8 cellular contexts compared by ENCODE assay signal in genomic region chrX:13734278-13735172, GRCh38. TPM values are rescaled to one million over a fixed set of nuclear protein-coding genes. Genes with fewer than 3 reads are reported as not detected.
DNase-seq lines count a peak whose midpoint lies in the region; ATAC-seq, FAIRE-seq and TF ChIP-seq lines count a peak whose summit lies in the region.

A gene with protein sequence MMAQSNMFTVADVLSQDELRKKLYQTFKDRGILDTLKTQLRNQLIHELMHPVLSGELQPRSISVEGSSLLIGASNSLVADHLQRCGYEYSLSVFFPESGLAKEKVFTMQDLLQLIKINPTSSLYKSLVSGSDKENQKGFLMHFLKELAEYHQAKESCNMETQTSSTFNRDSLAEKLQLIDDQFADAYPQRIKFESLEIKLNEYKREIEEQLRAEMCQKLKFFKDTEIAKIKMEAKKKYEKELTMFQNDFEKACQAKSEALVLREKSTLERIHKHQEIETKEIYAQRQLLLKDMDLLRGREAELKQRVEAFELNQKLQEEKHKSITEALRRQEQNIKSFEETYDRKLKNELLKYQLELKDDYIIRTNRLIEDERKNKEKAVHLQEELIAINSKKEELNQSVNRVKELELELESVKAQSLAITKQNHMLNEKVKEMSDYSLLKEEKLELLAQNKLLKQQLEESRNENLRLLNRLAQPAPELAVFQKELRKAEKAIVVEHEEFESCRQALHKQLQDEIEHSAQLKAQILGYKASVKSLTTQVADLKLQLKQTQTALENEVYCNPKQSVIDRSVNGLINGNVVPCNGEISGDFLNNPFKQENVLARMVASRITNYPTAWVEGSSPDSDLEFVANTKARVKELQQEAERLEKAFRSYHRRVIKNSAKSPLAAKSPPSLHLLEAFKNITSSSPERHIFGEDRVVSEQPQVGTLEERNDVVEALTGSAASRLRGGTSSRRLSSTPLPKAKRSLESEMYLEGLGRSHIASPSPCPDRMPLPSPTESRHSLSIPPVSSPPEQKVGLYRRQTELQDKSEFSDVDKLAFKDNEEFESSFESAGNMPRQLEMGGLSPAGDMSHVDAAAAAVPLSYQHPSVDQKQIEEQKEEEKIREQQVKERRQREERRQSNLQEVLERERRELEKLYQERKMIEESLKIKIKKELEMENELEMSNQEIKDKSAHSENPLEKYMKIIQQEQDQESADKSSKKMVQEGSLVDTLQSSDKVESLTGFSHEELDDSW (plus strand): TSS chrX:13734748. CDS start chrX:13735072, 324 bp downstream.
Gene TRAPPC2 (minus strand): TSS chrX:13734620. CDS start chrX:13719963, 14,657 bp downstream.

- H2AK5ac ChIP-seq in H1 (ENCODE audit: low read depth, low read length) (no peak within 1 kb of the TSS), mesenchymal stem cell (ENCODE audit: low read length, severe bottlenecking) (no peak within 1 kb of the TSS)

- peak within 1 kb of the TSS; percentile 88 for H2BK5ac ChIP-seq in H1 (ENCODE audit: low read depth, low read length)
- peak within 1 kb of the TSS; percentile 90 for H2BK5ac ChIP-seq in mesenchymal stem cell (ENCODE audit: low read depth, low read length, poor library complexity, severe bottlenecking)

- H3K4me3 Mint-ChIP-seq in Caco-2 (ENCODE audit: unreplicated experiment) = peak within 1 kb of the TSS; percentile 95
- H3K4me3 Mint-ChIP-seq in activated CD8-positive, alpha-beta memory T cell treated with anti-CD3 and anti-CD28 coated beads, Interleukin-2, amount 10 ng/mL, durations not matched to agents 7 days and 5 days = peak within 1 kb of the TSS; percentile 99

- no peaks in the 10 kb centered on the region for H3K23me2 ChIP-seq in H1 (ENCODE audit: low read depth, low read length)

- H3K9me3 ChIP-seq in Caco-2 (no peaks in the 10 kb centered on the region), NT2/D1 (ENCODE audit: insufficient read depth, low read length) (no peaks in the 10 kb centered on the region), H1 (ENCODE audit: insufficient read depth in 2 of 2, low read depth in 1 of 2, low read length in 1 of 2) (no peaks in the 10 kb centered on the region), mesenchymal stem cell (ENCODE audit: control insufficient read depth, low read length) (no peaks in the 10 kb centered on the region)

- H2BK15ac ChIP-seq in H1 (ENCODE audit: low read length) (0 out of 2 replicates have a peak within 1 kb of the TSS, but pooled peaks have one; percentile 46), mesenchymal stem cell (ENCODE audit: low read depth, poor library complexity, severe bottlenecking) (no peak within 1 kb of the TSS)

- H4K8ac ChIP-seq in H1 (ENCODE audit: extremely low read depth, insufficient read depth, low read length) = peak within 1 kb of the TSS; percentile 97
- no peak within 1 kb of the TSS for H4K8ac ChIP-seq in mesenchymal stem cell (ENCODE audit: low read length)

- H3K79me2 ChIP-seq in H1 (ENCODE audit: control insufficient read depth in 1 of 2, insufficient read depth in 2 of 2, low read length in 2 of 2) = peaks cover 0 to 42% of the 10 kb centered on the region in 2 experiments; a peak in 3 of 4 replicates

- H3K27me3 ChIP-seq in Caco-2 (replicated peaks; ENCODE audit: control insufficient read depth, insufficient read depth, low read length) (no peaks in the 10 kb centered on the region), NT2/D1 (ENCODE audit: insufficient read depth, insufficient read length) (no peaks in the 10 kb centered on the region), H1 (replicated peaks in 1 of 4; ENCODE audit: control insufficient read depth in 3 of 4, extremely low read depth in 1 of 4, insufficient read depth in 3 of 4, low read length in 3 of 4) (no peaks in the 10 kb centered on the region), mesenchymal stem cell (ENCODE audit: control insufficient read depth in 1 of 2, insufficient read depth in 1 of 2, low read length in 2 of 2) (peaks cover 0 to 16% of the 10 kb centered on the region in 2 experiments)

- no peak within 1 kb of the TSS for H3K14ac ChIP-seq in H1 (ENCODE audit: insufficient read length)
- peak within 1 kb of the TSS in 1 of 2 experiments; percentile 79 for H3K14ac ChIP-seq in mesenchymal stem cell (ENCODE audit: low read length in 2 of 2)

- H3K18ac ChIP-seq in H1 (ENCODE audit: extremely low read depth, low read length) = peak within 1 kb of the TSS; percentile 87
- H3K18ac ChIP-seq in mesenchymal stem cell (ENCODE audit: low read depth in 1 of 2, low read length in 2 of 2) = peak within 1 kb of the TSS; percentile 52 to 87

- H2AFZ ChIP-seq in H1 (ENCODE audit: low read length) (0 out of 2 replicates have a peak within 1 kb of the TSS, but pooled peaks have one; percentile 18), mesenchymal stem cell (ENCODE audit: low read depth, low read length) (peak within 1 kb of the TSS; percentile 91)

- peak within 1 kb of the TSS; percentile 65 to 76 for H3K4me2 ChIP-seq in H1 (ENCODE audit: insufficient read depth in 1 of 2, low read depth in 2 of 2, low read length in 2 of 2)
- peak within 1 kb of the TSS; percentile 63 for H3K4me2 ChIP-seq in mesenchymal stem cell (ENCODE audit: low read length, poor library complexity, severe bottlenecking)

- peak within 1 kb of the TSS; percentile 62 for H3K4me3 ChIP-seq in Caco-2 (ENCODE audit: low read depth, low read length)
- peak within 1 kb of the TSS; percentile 80 for H3K4me3 ChIP-seq in NT2/D1 (ENCODE audit: insufficient read length, low read depth)
- H3K4me3 ChIP-seq in H1 (ENCODE audit: extremely low read depth in 1 of 4, insufficient read depth in 2 of 4, low read depth in 3 of 4, low read length in 4 of 4) = peak within 1 kb of the TSS; percentile 80 to 92 (median 86)
- H3K4me3 ChIP-seq in mesenchymal stem cell (ENCODE audit: insufficient read depth in 1 of 2, low read depth in 1 of 2, low read length in 2 of 2) = peak within 1 kb of the TSS; percentile 70 to 97

- intact Hi-C loops in Caco-2 (cut with micrococcal nuclease; ENCODE audit: unreplicated experiment) = loop anchor here (5.0 kb wide), 1 partner anchor 67 kb away; no protein-coding TSS in a partner anchor

- H3K27ac Mint-ChIP-seq in Caco-2 (ENCODE audit: unreplicated experiment) = peak within 1 kb of the TSS; percentile 98
- H3K27ac Mint-ChIP-seq in activated CD8-positive, alpha-beta memory T cell treated with anti-CD3 and anti-CD28 coated beads, Interleukin-2, amount 10 ng/mL, durations not matched to agents 7 days and 5 days = peak within 1 kb of the TSS; percentile 96

- H3K4ac ChIP-seq in H1 (replicated peaks; ENCODE audit: insufficient read length, low read depth, low read length) (peak within 1 kb of the TSS; percentile 85), mesenchymal stem cell (ENCODE audit: low read depth in 1 of 2, low read length in 2 of 2) (peak within 1 kb of the TSS in 1 of 2 experiments; percentile 67)

- CTCF ChIA-PET in Caco-2 (lab: Charles Lee) (interaction anchor here (0.8 to 1.4 kb wide), 3 partner anchors 8 to 89 kb away, joined by 3 to 4 read pairs (median 3); no protein-coding TSS in a partner anchor), H1 (lab: Charles Lee; ENCODE audit: partially characterized antibody) (interaction anchor here (0.5 to 1.7 kb wide), 6 partner anchors 9 to 297 kb away, joined by 3 to 4 read pairs (median 4); no protein-coding TSS in a partner anchor)
- CTCF ChIA-PET in activated CD8-positive, alpha-beta memory T cell treated with anti-CD3 and anti-CD28 coated beads, Interleukin-2, amount 10 ng/mL, durations not matched to agents 7 days and 5 days (lab: Charles Lee) = interaction anchor here (0.8 to 1.6 kb wide), 6 partner anchors 10 to 43 kb away, joined by 3 to 7 read pairs (median 5); no protein-coding TSS in a partner anchor

- no peak for TF ChIP-seq EP300 in H1 (IDR thresholded peaks at IDR 0.05; ENCODE audit: borderline replicate concordance in 1 of 2, low read depth in 2 of 2, low read length in 2 of 2)

- no peak within 1 kb of the TSS for H2BK20ac ChIP-seq in H1 (ENCODE audit: low read length)

- peaks cover 20% of the 10 kb centered on the region for H3K4me1 Mint-ChIP-seq in Caco-2 (ENCODE audit: low read depth, unreplicated experiment)
- H3K4me1 Mint-ChIP-seq in activated CD8-positive, alpha-beta memory T cell treated with anti-CD3 and anti-CD28 coated beads, Interleukin-2, amount 10 ng/mL, durations not matched to agents 7 days and 5 days = peaks cover 46% of the 10 kb centered on the region

- peak within 1 kb of the TSS; percentile 43 for H2BK120ac ChIP-seq in H1 (replicated peaks; ENCODE audit: low read depth, low read length)
- H2BK120ac ChIP-seq in mesenchymal stem cell (ENCODE audit: low read depth, low read length) = peak within 1 kb of the TSS; percentile 54

- 0 out of 2 replicates have a peak, but pooled peaks cover 3% of the 10 kb centered on the region for H3K79me1 ChIP-seq in H1 (ENCODE audit: low read depth, low read length)
- peaks cover 1% of the 10 kb centered on the region for H3K79me1 ChIP-seq in mesenchymal stem cell (replicated peaks; ENCODE audit: low read length, poor library complexity, severe bottlenecking)

- BruUV-seq in Caco-2 (replicated peaks; lab: Mats Ljungman, UMichigan) = no TSS peak

- peak in 1 of 2 experiments; percentile 96; a peak in 2 of 3 replicates for TF ChIP-seq POLR2A in H1 (IDR thresholded peaks at IDR 0.05; ENCODE audit: control extremely low read depth in 1 of 2, low read depth in 2 of 2, low read length in 2 of 2)

- H4K91ac ChIP-seq in H1 (replicated peaks; ENCODE audit: insufficient read length, low read length) = no peak within 1 kb of the TSS
- no peak within 1 kb of the TSS for H4K91ac ChIP-seq in mesenchymal stem cell (ENCODE audit: low read length)

- H3K36me3 ChIP-seq in Caco-2 (ENCODE audit: control insufficient read depth, insufficient read depth, low read length) (no peaks in the 10 kb centered on the region), NT2/D1 (ENCODE audit: insufficient read depth, insufficient read length, low read length) (peaks cover 48% of the 10 kb centered on the region), H1 (ENCODE audit: control insufficient read depth in 2 of 4, insufficient read depth in 4 of 4, low read length in 3 of 4) (peaks cover 0 to 29% (median 2%) of the 10 kb centered on the region in 4 experiments; a peak in 4 of 8 replicates), mesenchymal stem cell (ENCODE audit: control insufficient read depth in 1 of 2, insufficient read depth in 2 of 2, low read depth in 1 of 2, low read length in 2 of 2) (peaks cover 0 to 20% of the 10 kb centered on the region in 2 experiments)

- H3K27ac ChIP-seq in H1 (ENCODE audit: low read depth, low read length) (peak within 1 kb of the TSS; percentile 94), mesenchymal stem cell (ENCODE audit: low read length, poor library complexity, severe bottlenecking) (peak within 1 kb of the TSS; percentile 89)

- H2BK12ac ChIP-seq in H1 (ENCODE audit: low read depth, low read length) (no peak within 1 kb of the TSS), mesenchymal stem cell (ENCODE audit: low read length in 2 of 2) (peak within 1 kb of the TSS in 1 of 2 experiments; percentile 63)

- H3K27me3 Mint-ChIP-seq in Caco-2 (ENCODE audit: insufficient read depth, unreplicated experiment) = no peaks in the 10 kb centered on the region
- no peaks in the 10 kb centered on the region for H3K27me3 Mint-ChIP-seq in activated CD8-positive, alpha-beta memory T cell treated with anti-CD3 and anti-CD28 coated beads, Interleukin-2, amount 10 ng/mL, durations not matched to agents 7 days and 5 days

- no peaks in the 10 kb centered on the region for H3K4me1 ChIP-seq in Caco-2
- no peaks in the 10 kb centered on the region for H3K4me1 ChIP-seq in NT2/D1 (ENCODE audit: insufficient read depth, insufficient read length)
- H3K4me1 ChIP-seq in H1 (replicated peaks in 1 of 4; ENCODE audit: control insufficient read depth in 3 of 4, insufficient read depth in 4 of 4, low read length in 3 of 4) = no peaks in the 10 kb centered on the region
- no peaks in the 10 kb centered on the region for H3K4me1 ChIP-seq in mesenchymal stem cell (ENCODE audit: control insufficient read depth, insufficient read depth, low read depth, low read length)

- ATAC-seq in GM21381 (IDR thresholded peaks at IDR 0.05; ENCODE audit: unreplicated experiment) = peak; percentile 86
- peak; percentile 97 for ATAC-seq in activated CD8-positive, alpha-beta memory T cell treated with anti-CD3 and anti-CD28 coated beads, Interleukin-2, amount 10 ng/mL, durations not matched to agents 7 days and 5 days

- POLR2A ChIA-PET in Caco-2 (lab: Charles Lee) = interaction anchor here (0.5 to 1.8 kb wide), 17 partner anchors 8 to 1139 kb away, joined by 3 to 43 read pairs (median 5); partner anchors contain the start of genes FANCB, GEMIN8, MOSPD2 and RAB9A
- POLR2A ChIA-PET in H1 (lab: Charles Lee; ENCODE audit: partially characterized antibody) = interaction anchor here (0.6 to 3.1 kb wide), 23 partner anchors 10 to 942 kb away, joined by 3 to 20 read pairs (median 4); partner anchors contain the start of genes GEMIN8, RAB9A and TCEANC

- H3K23ac ChIP-seq in H1 (ENCODE audit: insufficient read length) = no peak within 1 kb of the TSS
- H3K23ac ChIP-seq in mesenchymal stem cell (ENCODE audit: low read length in 2 of 2) = no peak within 1 kb of the TSS

- FAIRE-seq in H1 (lab: Jason Lieb, UNC) = peak; percentile 81

- DNase-seq in Caco-2 (peak; percentile 92 to 94), HUDEP-2 (lab: John Stamatoyannopoulos, UW; ENCODE audit: unreplicated experiment in 76 of 76) (peak in 74 of 76 experiments; percentile 32 to 89 (median 80)), NT2/D1 (ENCODE audit: low read depth, low spot score) (peak; percentile 93), H1 (ENCODE audit: low read depth in 1 of 2, low spot score in 2 of 2) (peak; percentile 82 to 88), mesenchymal stem cell (peak; percentile 95)
- peak; percentile 95 for DNase-seq in activated CD8-positive, alpha-beta memory T cell treated with anti-CD3 and anti-CD28 coated beads, Interleukin-2, amount 10 ng/mL, durations not matched to agents 7 days and 5 days
- DNase-seq in stimulated activated CD8-positive, alpha-beta memory T cell treated with anti-CD3 and anti-CD28 coated beads, Interleukin-12 subunit alpha, Interleukin-12 subunit beta, amount 100 ng/mL, for 4 hours (ENCODE audit: low read depth) = peak; percentile 81

- no peak for TF ChIP-seq CTCF in Caco-2 (IDR thresholded peaks at IDR 0.05; ENCODE audit: insufficient read depth in 1 of 2, low read depth in 1 of 2, low read length in 1 of 2, severe bottlenecking in 1 of 2, unreplicated experiment in 1 of 2)
- no peak for TF ChIP-seq CTCF in H1 (IDR thresholded peaks at IDR 0.05; ENCODE audit: control extremely low read depth in 1 of 3, insufficient read depth in 1 of 3, low read depth in 1 of 3, low read length in 3 of 3)

- 3% methylated on average over 47 of the region's 75 CpGs; no CpG with 5 or more reads in 1 of the 2 experiments for WGBS in H1 (ENCODE audit: extremely low coverage in 1 of 2, insufficient coverage in 1 of 2, insufficient read length in 1 of 2, insufficient replicate concordance in 2 of 2, low coverage in 1 of 2, low lambda C conversion rate in 2 of 2, missing lambda C conversion rate in 1 of 2), 2 experiments
- under 1% methylated on average over 61 of the region's 75 CpGs for WGBS in mesenchymal stem cell

- H4K5ac ChIP-seq in H1 (ENCODE audit: insufficient read length, low read depth, low read length) = peak within 1 kb of the TSS; percentile 94

- H3K9ac ChIP-seq in NT2/D1 (ENCODE audit: insufficient read length, low read depth) (peak within 1 kb of the TSS; percentile 92), H1 (replicated peaks in 1 of 4; ENCODE audit: extremely low read depth in 1 of 4, low read depth in 3 of 4, low read length in 3 of 4) (peak within 1 kb of the TSS; percentile 94 to 99 (median 96)), mesenchymal stem cell (ENCODE audit: low read length) (peak within 1 kb of the TSS; percentile 96)

- H4K20me1 ChIP-seq in H1 (replicated peaks in 1 of 2; ENCODE audit: control insufficient read depth in 1 of 2, insufficient read depth in 2 of 2, low read length in 2 of 2) = no peaks in the 10 kb centered on the region

- peaks cover 25% of the 10 kb centered on the region for H3K36me3 Mint-ChIP-seq in Caco-2 (ENCODE audit: insufficient read depth, unreplicated experiment)
- H3K36me3 Mint-ChIP-seq in activated CD8-positive, alpha-beta memory T cell treated with anti-CD3 and anti-CD28 coated beads, Interleukin-2, amount 10 ng/mL, durations not matched to agents 7 days and 5 days = peaks cover 42% of the 10 kb centered on the region

- peak within 1 kb of the TSS; percentile 86 for H3K56ac ChIP-seq in H1 (replicated peaks; ENCODE audit: insufficient read length, low read depth, low read length)

- no peaks in the 10 kb centered on the region for H3K9me3 Mint-ChIP-seq in Caco-2 (ENCODE audit: unreplicated experiment)
- no peaks in the 10 kb centered on the region for H3K9me3 Mint-ChIP-seq in activated CD8-positive, alpha-beta memory T cell treated with anti-CD3 and anti-CD28 coated beads, Interleukin-2, amount 10 ng/mL, durations not matched to agents 7 days and 5 days (ENCODE audit: low read depth)

- no peak for TF ChIP-seq RAD21 in H1 (IDR thresholded peaks at IDR 0.05 in 1 of 2, conservative IDR thresholded peaks at IDR 0.05 in 1 of 2; ENCODE audit: low read depth in 2 of 2, low read length in 2 of 2)

RNA-seq across cellular contexts. Expression of the first gene that starts in this region (rescaled TPM):
- 33.9 and 34.0 TPM in 2 replicates for total RNA-seq in Caco-2 (2022)
- total RNA-seq in activated CD8-positive, alpha-beta memory T cell treated with anti-CD3 and anti-CD28 coated beads, Interleukin-2, amount 10 ng/mL, durations not matched to agents 7 days and 5 days = 10 to 100 TPM; 32.3 to 45.8 TPM
- total RNA-seq in H1 (2021; fragmentation: NEBNext Ultra II Directional; extraction: Animal tissue kit (Norgen Biotek cat#: 25700)) = 21.4 and 23.4 TPM in 2 replicates
- 8.0 and 9.0 TPM in 2 replicates for polyA plus RNA-seq in H1 (2011; rRNA removed)
- polyA plus RNA-seq in H1 (2011; cell fraction: cytosol; rRNA removed) = 13.0 TPM
- polyA plus RNA-seq in H1 (2011; cell fraction: nucleus; rRNA removed) = 29.0 TPM
- polyA plus RNA-seq in H1 (2012, experiment 1 of 2) = 13.9 to 22.7 TPM (median 15.7 TPM) in 4 replicates
- 1.1 TPM for polyA plus RNA-seq in H1 (2012, experiment 2 of 2)
- 28.4 TPM for polyA plus RNA-seq in H1 (2013, experiment 1 of 2)
- 23.2 TPM for polyA plus RNA-seq in H1 (2013, experiment 2 of 2)
- 8.5 and 10.2 TPM in 2 replicates for polyA minus RNA-seq in H1 (2011; rRNA and poly(A)+ RNA removed)
- 13.2 TPM for polyA minus RNA-seq in H1 (2011; cell fraction: cytosol; rRNA and poly(A)+ RNA removed)
- polyA minus RNA-seq in H1 (2011; cell fraction: nucleus; rRNA and poly(A)+ RNA removed) = 23.1 TPM
- polyA plus RNA-seq in mesenchymal stem cell (2013, experiment 1 of 2) = 9.2 TPM
- polyA plus RNA-seq in mesenchymal stem cell (2013, experiment 2 of 2) = 7.8 TPM

RNA-seq across cellular contexts. Expression of gene TRAPPC2, which starts in this region (rescaled TPM):
- 19.3 and 19.4 TPM in 2 replicates for total RNA-seq in Caco-2 (2022)
- 10 to 100 TPM; 18.4 to 19.1 TPM for total RNA-seq in activated CD8-positive, alpha-beta memory T cell treated with anti-CD3 and anti-CD28 coated beads, Interleukin-2, amount 10 ng/mL, durations not matched to agents 7 days and 5 days
- 10.8 and 11.6 TPM in 2 replicates for total RNA-seq in H1 (2021; fragmentation: NEBNext Ultra II Directional; extraction: Animal tissue kit (Norgen Biotek cat#: 25700))
- 5.8 and 6.7 TPM in 2 replicates for polyA plus RNA-seq in H1 (2011; rRNA removed)
- 6.5 TPM for polyA plus RNA-seq in H1 (2011; cell fraction: cytosol; rRNA removed)
- polyA plus RNA-seq in H1 (2011; cell fraction: nucleus; rRNA removed) = 4.3 TPM
- 7.2 to 18.2 TPM (median 9.8 TPM) in 4 replicates for polyA plus RNA-seq in H1 (2012, experiment 1 of 2)
- 3.8 TPM for polyA plus RNA-seq in H1 (2012, experiment 2 of 2)
- 6.3 TPM for polyA plus RNA-seq in H1 (2013, experiment 1 of 2)
- 5.7 TPM for polyA plus RNA-seq in H1 (2013, experiment 2 of 2)
- polyA minus RNA-seq in H1 (2011; rRNA and poly(A)+ RNA removed) = 11.9 and 15.4 TPM in 2 replicates
- polyA minus RNA-seq in H1 (2011; cell fraction: cytosol; rRNA and poly(A)+ RNA removed) = 8.9 TPM
- 11.1 TPM for polyA minus RNA-seq in H1 (2011; cell fraction: nucleus; rRNA and poly(A)+ RNA removed)
- polyA plus RNA-seq in mesenchymal stem cell (2013, experiment 1 of 2) = 6.8 TPM
- polyA plus RNA-seq in mesenchymal stem cell (2013, experiment 2 of 2) = 8.0 TPM

Comparison
In these comparisons a context has a peak if more than half of its experiments do, and no peak if none do; other contexts are left out.
1. Peak in every context shown above with its lines: DNase-seq, ATAC-seq, H3K4me3 ChIP-seq and H3K27ac ChIP-seq.